Comparison of ENCODE assay signal across 20 cellular contexts in the genomic region with DNA sequence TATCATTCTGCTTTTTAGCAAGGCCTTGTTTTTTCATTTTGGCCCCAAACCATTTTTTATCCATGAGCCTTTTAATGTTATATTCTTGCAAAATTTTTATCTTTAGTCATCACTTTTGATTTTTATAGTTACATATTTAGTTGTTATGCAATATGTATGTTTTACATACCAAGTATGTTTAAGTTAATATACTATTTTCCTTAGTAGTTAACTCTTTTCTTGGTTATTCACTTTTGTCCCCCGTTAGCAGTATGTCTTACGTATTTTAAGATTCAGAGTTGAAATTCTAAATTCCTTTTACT.
"Had no signal": no experiment of that assay in that cellular context is flagged by ENCODE, and none has a peak within 500 bp of the region (broad histone marks: within the 10 kb centered on the region; RNA-seq: fewer than 3 reads in every experiment).

No MANE protein-coding gene starts in this region.

- H3K4me1 ChIP-seq: psoas muscle had no signal

- H3K4me3 ChIP-seq: coronary artery, lung, ovary, psoas muscle, thyroid gland, vagina had no signal

- ATAC-seq: natural killer cell; psoas muscle; right cardiac atrium; stimulated activated naive CD8-positive, alpha-beta T cell treated with anti-CD3 and anti-CD28 coated beads, Interleukin-15, amount 100 ng/mL, for 72 hours had no signal

- H3K36me3 ChIP-seq: ovary, thyroid gland, vagina had no signal

- H3K27ac ChIP-seq: coronary artery, ovary, psoas muscle, thyroid gland, vagina had no signal

- H3K9me3 ChIP-seq: ovary, psoas muscle, thyroid gland, vagina had no signal

- H3K27me3 ChIP-seq: ovary, thyroid gland, vagina had no signal

- DNase-seq: dermis blood vessel endothelial cell; effector memory CD4-positive, alpha-beta T cell; head of caudate nucleus; natural killer cell; occipital lobe; ovary; posterior cingulate gyrus; psoas muscle; right cardiac atrium; small intestine; stimulated activated CD4-positive, alpha-beta T cell treated with anti-CD3 and anti-CD28 coated beads, Interleukin-15, amount 100 ng/mL, for 24 hours; stimulated activated CD4-positive, alpha-beta T cell treated with anti-CD3 and anti-CD28 coated beads, Interleukin-2, amount 100 ng/mL, for 48 hours; stimulated activated CD8-positive, alpha-beta memory T cell treated with anti-CD3 and anti-CD28 coated beads, Interleukin-4, amount 100 ng/mL, for 48 hours; stimulated activated naive CD4-positive, alpha-beta T cell; stimulated activated naive CD8-positive, alpha-beta T cell treated with anti-CD3 and anti-CD28 coated beads, Interleukin-15, amount 100 ng/mL, for 72 hours; thyroid gland; trophoblast cell had no signal
